Comparison of ENCODE assay signal across 10 cellular contexts in genomic region chr10:46256356-46256747, GRCh38. TPM values are rescaled to one million over a fixed set of nuclear protein-coding genes. Genes with fewer than 3 reads are reported as not detected.
DNase-seq lines count a peak whose midpoint lies in the region; ATAC-seq and TF ChIP-seq lines count a peak whose summit lies in the region.
"Not testable (repeated sequence)": the region's sequence is repeated elsewhere in the genome, so short reads cannot be mapped to it uniquely, and the experiment has no call there.
"Had no signal": no experiment of that assay in that cellular context is flagged by ENCODE, and none has a peak within 500 bp of the region (broad histone marks: within the 10 kb centered on the region; RNA-seq: fewer than 3 reads in every experiment).

No MANE protein-coding gene starts in this region.

- not testable (repeated sequence) for H3K4me2 ChIP-seq in DND-41 (ENCODE audit: insufficient read depth, low read length); PC-9

- H4K20me1 ChIP-seq in DND-41 (ENCODE audit: insufficient read depth, low read length); PC-9 (ENCODE audit: insufficient read depth): not testable (repeated sequence)

- not testable (repeated sequence) for BruUV-seq in PC-9 (replicated peaks; lab: Mats Ljungman, UMichigan)

- H2AFZ ChIP-seq in DND-41 (ENCODE audit: low read depth, low read length); PC-9: not testable (repeated sequence)

- H3K79me2 ChIP-seq in DND-41 (ENCODE audit: insufficient read depth, low read length); PC-9 (ENCODE audit: low read depth): not testable (repeated sequence)

- intact Hi-C loops in PC-9 (cut with micrococcal nuclease; ENCODE audit: unreplicated experiment): not testable (repeated sequence)
- intact Hi-C loops in activated CD4-positive, alpha-beta T cell treated with anti-CD3 and anti-CD28 coated beads for 36 hours (cut with DNase I, micrococcal nuclease): loop anchor here (1.0 kb wide), 1 partner anchor 28 kb away; no protein-coding TSS in a partner anchor
- intact Hi-C loops in naive thymus-derived CD4-positive, alpha-beta T cell (cut with micrococcal nuclease): loop anchor here (1.0 to 10.0 kb wide), 2 partner anchors 69 to 1022 kb away; no protein-coding TSS in a partner anchor

- H3K9me3 ChIP-seq in DND-41 (ENCODE audit: insufficient read depth, low read length, severe bottlenecking); PC-9 (ENCODE audit: insufficient read depth, low read depth); gastroesophageal sphincter; naive thymus-derived CD4-positive, alpha-beta T cell (ENCODE audit: control insufficient read depth in 2 of 3, low read length in 3 of 3); thoracic aorta: not testable (repeated sequence)

- peak; percentile 50; the same call in 2 of the 3 replicates for ATAC-seq in DND-41 (ENCODE audit: insufficient read depth, low read depth)
- peak; percentile 35 for ATAC-seq in activated CD4-positive, alpha-beta T cell treated with anti-CD3 and anti-CD28 coated beads for 36 hours
- ATAC-seq in activated naive CD8-positive, alpha-beta T cell treated with anti-CD3 and anti-CD28 coated beads, Interleukin-2, amount 50 U/mL, for 24 hours: peak; percentile 8
- ATAC-seq in gastroesophageal sphincter: peak; percentile 19
- peak; percentile 28 for ATAC-seq in naive thymus-derived CD4-positive, alpha-beta T cell
- not testable (repeated sequence) for ATAC-seq in thoracic aorta (ENCODE audit: insufficient number of reproducible peaks, low FRiP score, low read depth)

- H3K27ac ChIP-seq in 22Rv1; DND-41 (ENCODE audit: low read length); PC-9; gastroesophageal sphincter; naive thymus-derived CD4-positive, alpha-beta T cell (ENCODE audit: low read depth, low read length): not testable (repeated sequence)
- H3K27ac ChIP-seq in thoracic aorta: peak overlapping the region; percentile 54 to 70

- WGBS in gastroesophageal sphincter (ENCODE audit: low coverage in 1 of 2), 2 donors: 83 to 100% methylated on average over 1 to 2 of the region's 4 CpGs

- TF ChIP-seq EP300 in gastroesophageal sphincter (IDR thresholded peaks at IDR 0.05): not testable (repeated sequence)

- H3K36me3 ChIP-seq in DND-41 (ENCODE audit: insufficient read depth, low read length): peaks cover 49% of the 10 kb centered on the region
- not testable (repeated sequence) for H3K36me3 ChIP-seq in PC-9 (ENCODE audit: low read depth); gastroesophageal sphincter; thoracic aorta
- peaks cover 14 to 43% (median 26%) of the 10 kb centered on the region in 3 experiments for H3K36me3 ChIP-seq in naive thymus-derived CD4-positive, alpha-beta T cell (ENCODE audit: control insufficient read depth in 2 of 3, insufficient read depth in 3 of 3, low read length in 3 of 3)

- not testable (repeated sequence) for H3K27me3 Mint-ChIP-seq in activated CD4-positive, alpha-beta T cell treated with anti-CD3 and anti-CD28 coated beads for 36 hours; activated naive CD8-positive, alpha-beta T cell treated with anti-CD3 and anti-CD28 coated beads, Interleukin-2, amount 50 U/mL, for 24 hours; naive thymus-derived CD4-positive, alpha-beta T cell

- peaks cover 39% of the 10 kb centered on the region for H3K4me1 Mint-ChIP-seq in activated CD4-positive, alpha-beta T cell treated with anti-CD3 and anti-CD28 coated beads for 36 hours
- H3K4me1 Mint-ChIP-seq in activated naive CD8-positive, alpha-beta T cell treated with anti-CD3 and anti-CD28 coated beads, Interleukin-2, amount 50 U/mL, for 24 hours: peaks cover 15% of the 10 kb centered on the region
- peaks cover 12 to 60% (median 51%) of the 10 kb centered on the region in 7 donors for H3K4me1 Mint-ChIP-seq in naive thymus-derived CD4-positive, alpha-beta T cell

- H3K9ac ChIP-seq in DND-41 (ENCODE audit: low read depth, low read length): not testable (repeated sequence)

- CTCF ChIA-PET in PC-9 (lab: Charles Lee): interaction anchor here (0.6 kb wide), 1 partner anchor 221 kb away, joined by 4 read pairs; no protein-coding TSS in a partner anchor
- CTCF ChIA-PET in activated CD4-positive, alpha-beta T cell treated with anti-CD3 and anti-CD28 coated beads for 36 hours (lab: Charles Lee): interaction anchor here (0.6 to 3.6 kb wide), 6 partner anchors 9 to 45 kb away, joined by 3 to 14 read pairs (median 3); no protein-coding TSS in a partner anchor
- CTCF ChIA-PET in naive thymus-derived CD4-positive, alpha-beta T cell (lab: Charles Lee): interaction anchor here (1.2 kb wide), 1 partner anchor 11 kb away, joined by 3 read pairs; no protein-coding TSS in a partner anchor

- not testable (repeated sequence) for DNase-seq in DND-41; PC-9; activated CD4-positive, alpha-beta T cell treated with anti-CD3 and anti-CD28 coated beads for 36 hours; naive thymus-derived CD4-positive, alpha-beta T cell; thoracic aorta (ENCODE audit: low spot score)
- DNase-seq in activated naive CD8-positive, alpha-beta T cell treated with anti-CD3 and anti-CD28 coated beads, Interleukin-2, amount 50 U/mL, for 24 hours: peak; percentile 2

- POLR2A ChIA-PET in PC-9 (lab: Charles Lee; ENCODE audit: unreplicated experiment); activated CD4-positive, alpha-beta T cell treated with anti-CD3 and anti-CD28 coated beads for 36 hours (lab: Charles Lee): not testable (repeated sequence)
- POLR2A ChIA-PET in naive thymus-derived CD4-positive, alpha-beta T cell (lab: Charles Lee): interaction anchor here (0.7 to 0.8 kb wide), 2 partner anchors 18 to 41 kb away, joined by 3 read pairs; no protein-coding TSS in a partner anchor

- H3K9me2 ChIP-seq in PC-9 (ENCODE audit: insufficient read depth): not testable (repeated sequence)

- H3K4me3 ChIP-seq in DND-41 (ENCODE audit: low read depth in 1 of 2, low read length in 2 of 2); PC-9; gastroesophageal sphincter; naive thymus-derived CD4-positive, alpha-beta T cell (ENCODE audit: low read length); thoracic aorta: not testable (repeated sequence)

- H3F3A ChIP-seq in PC-9 (ENCODE audit: insufficient read depth, low read depth): not testable (repeated sequence)

- H3K4me1 ChIP-seq in DND-41 (ENCODE audit: insufficient read depth, low read length); PC-9 (replicated peaks; ENCODE audit: insufficient read depth); gastroesophageal sphincter; naive thymus-derived CD4-positive, alpha-beta T cell (ENCODE audit: control insufficient read depth in 2 of 2, insufficient read depth in 2 of 2, low read length in 2 of 2): not testable (repeated sequence)
- peaks cover 37 to 50% of the 10 kb centered on the region in 2 donors for H3K4me1 ChIP-seq in thoracic aorta (ENCODE audit: control insufficient read depth in 1 of 2, low read depth in 2 of 2)

- H3K9me3 Mint-ChIP-seq in activated CD4-positive, alpha-beta T cell treated with anti-CD3 and anti-CD28 coated beads for 36 hours (ENCODE audit: low read depth); activated naive CD8-positive, alpha-beta T cell treated with anti-CD3 and anti-CD28 coated beads, Interleukin-2, amount 50 U/mL, for 24 hours; naive thymus-derived CD4-positive, alpha-beta T cell: not testable (repeated sequence)

- H3K4me3 Mint-ChIP-seq in activated CD4-positive, alpha-beta T cell treated with anti-CD3 and anti-CD28 coated beads for 36 hours; activated naive CD8-positive, alpha-beta T cell treated with anti-CD3 and anti-CD28 coated beads, Interleukin-2, amount 50 U/mL, for 24 hours; naive thymus-derived CD4-positive, alpha-beta T cell: not testable (repeated sequence)

- TF ChIP-seq CTCF in 22Rv1 (IDR thresholded peaks at IDR 0.05) (peak; percentile 17), PC-9 (conservative IDR thresholded peaks at IDR 0.05) (peak; percentile 36; the same call in 1 of the 2 replicates)
- not testable (repeated sequence) for TF ChIP-seq CTCF in DND-41 (IDR thresholded peaks at IDR 0.05; ENCODE audit: borderline replicate concordance, extremely low read depth, low read length, poor library complexity, severe bottlenecking); gastroesophageal sphincter (IDR thresholded peaks at IDR 0.05); thoracic aorta (IDR thresholded peaks at IDR 0.05)

- H3K27ac Mint-ChIP-seq in activated CD4-positive, alpha-beta T cell treated with anti-CD3 and anti-CD28 coated beads for 36 hours; activated naive CD8-positive, alpha-beta T cell treated with anti-CD3 and anti-CD28 coated beads, Interleukin-2, amount 50 U/mL, for 24 hours: not testable (repeated sequence)
- H3K27ac Mint-ChIP-seq in naive thymus-derived CD4-positive, alpha-beta T cell: peak overlapping the region in 7 of 9 donors; percentile 8 to 81 (median 56)

- not testable (repeated sequence) for H3K27me3 ChIP-seq in DND-41 (ENCODE audit: insufficient read depth, low read length, poor library complexity); PC-9 (ENCODE audit: insufficient read depth, low read depth); gastroesophageal sphincter; naive thymus-derived CD4-positive, alpha-beta T cell (ENCODE audit: control insufficient read depth in 2 of 2, insufficient read depth in 2 of 2, low read length in 2 of 2); thoracic aorta (replicated peaks; ENCODE audit: insufficient read depth)

- H3K36me3 Mint-ChIP-seq in activated CD4-positive, alpha-beta T cell treated with anti-CD3 and anti-CD28 coated beads for 36 hours (ENCODE audit: low read depth): peaks cover 12% of the 10 kb centered on the region
- H3K36me3 Mint-ChIP-seq in activated naive CD8-positive, alpha-beta T cell treated with anti-CD3 and anti-CD28 coated beads, Interleukin-2, amount 50 U/mL, for 24 hours (ENCODE audit: low read depth): not testable (repeated sequence)
- H3K36me3 Mint-ChIP-seq in naive thymus-derived CD4-positive, alpha-beta T cell: peaks cover 11 to 49% (median 17%) of the 10 kb centered on the region in 5 donors

- TF ChIP-seq POLR2A in gastroesophageal sphincter (IDR thresholded peaks at IDR 0.05): not testable (repeated sequence)

RNA-seq across cellular contexts. Expression of gene ANTXRL, which starts 30.4 kb away (rescaled TPM):
- 0.26 and 0.58 TPM in 2 replicates for total RNA-seq in PC-9 (2021)
- not detected for total RNA-seq in activated CD4-positive, alpha-beta T cell treated with anti-CD3 and anti-CD28 coated beads for 36 hours
- not detected for total RNA-seq in gastroesophageal sphincter
- under 1 TPM in 1 of 5 experiments, not detected in 4; 0.97 TPM for total RNA-seq in naive thymus-derived CD4-positive, alpha-beta T cell
- polyA plus RNA-seq in naive thymus-derived CD4-positive, alpha-beta T cell: not detected
- total RNA-seq in thoracic aorta: not detected
- total RNA-seq: M059J, SJCRH30 had no signal
